11 cellular contexts compared by ENCODE assay signal in genomic region chr2:192146069-192147006, GRCh38. TPM values are rescaled to one million over a fixed set of nuclear protein-coding genes. Genes with fewer than 3 reads are reported as not detected.
DNase-seq lines count a peak whose midpoint lies in the region; ATAC-seq and TF ChIP-seq lines count a peak whose summit lies in the region.
"Had no signal": no experiment of that assay in that cellular context is flagged by ENCODE, and none has a peak within 500 bp of the region (broad histone marks: within the 10 kb centered on the region; RNA-seq: fewer than 3 reads in every experiment).

No MANE protein-coding gene starts in this region.

- intact Hi-C loops in A673 (cut with micrococcal nuclease; ENCODE audit: unreplicated experiment), result no loop called here
- intact Hi-C loops in HCT116 (cut with micrococcal nuclease), result no loop called here

- no peaks in the 10 kb centered on the region for H3K79me2 ChIP-seq in HCT116 (ENCODE audit: insufficient read depth, low read length)

- no peaks in the 10 kb centered on the region for H3K9me3 ChIP-seq in A673 (ENCODE audit: low read depth, low read length, poor library complexity, severe bottlenecking)
- H3K9me3 ChIP-seq in HCT116 (ENCODE audit: control insufficient read depth in 1 of 2, insufficient read depth in 1 of 2, low read depth in 1 of 2, low read length in 2 of 2), result no peaks in the 10 kb centered on the region

- H3K4me3 ChIP-seq in A673 (ENCODE audit: low read depth, low read length, poor library complexity, severe bottlenecking) (no peak overlapping the region), HCT116 (replicated peaks in 1 of 2; ENCODE audit: low read depth in 1 of 2, low read length in 2 of 2) (no peak overlapping the region)

- H3K4me2 ChIP-seq in HCT116 (ENCODE audit: low read length), result no peak overlapping the region

- TF ChIP-seq CTCF in A673 (conservative IDR thresholded peaks at IDR 0.05; ENCODE audit: low read depth, low read length), result no peak
- TF ChIP-seq CTCF in HCT116 (IDR thresholded peaks at IDR 0.05 in 2 of 3, conservative IDR thresholded peaks at IDR 0.05 in 1 of 3; ENCODE audit: borderline replicate concordance in 1 of 3, insufficient read depth in 1 of 3, low read depth in 2 of 3, low read length in 2 of 3), result no peak

- H3K27ac ChIP-seq in A673 (ENCODE audit: low read depth, low read length, poor library complexity, severe bottlenecking) (peak overlapping the region; percentile 25), HCT116 (ENCODE audit: low read depth, low read length) (no peak overlapping the region)

- POLR2A ChIA-PET in A673 (lab: Charles Lee; ENCODE audit: low non-redundant PET), result no interaction called here
- POLR2A ChIA-PET in HCT116 (lab: Charles Lee), result no interaction called here

- H3K4me1 ChIP-seq in A673 (ENCODE audit: insufficient read depth, low read length, poor library complexity, severe bottlenecking) (peaks cover 37% of the 10 kb centered on the region), HCT116 (ENCODE audit: control insufficient read depth in 1 of 2, insufficient read depth in 2 of 2, low read length in 2 of 2) (no peaks in the 10 kb centered on the region; a peak in 1 of 4 replicates)

- no peak overlapping the region for H3K9ac ChIP-seq in HCT116 (ENCODE audit: low read length)

- H4K20me1 ChIP-seq in HCT116 (ENCODE audit: insufficient read depth), result no peaks in the 10 kb centered on the region

- no peak for ATAC-seq in HCT116
- ATAC-seq in HG03025 (IDR thresholded peaks at IDR 0.05; ENCODE audit: low FRiP score, unreplicated experiment), result no peak
- no peak for ATAC-seq in GM21737 (IDR thresholded peaks at IDR 0.05; ENCODE audit: unreplicated experiment)
- ATAC-seq in GM19395 (IDR thresholded peaks at IDR 0.05; ENCODE audit: unreplicated experiment), result no peak

- peak overlapping the region; percentile 72 for H2AFZ ChIP-seq in HCT116 (ENCODE audit: low read depth, low read length, poor library complexity, severe bottlenecking)

- H3K27me3 ChIP-seq in A673 (replicated peaks; ENCODE audit: insufficient read depth, low read depth, low read length, poor library complexity) (no peaks in the 10 kb centered on the region), HCT116 (ENCODE audit: insufficient read depth, low read length) (no peaks in the 10 kb centered on the region)

- TF ChIP-seq POLR2A in HCT116 (IDR thresholded peaks at IDR 0.05; ENCODE audit: borderline replicate concordance, extremely low read depth, insufficient read depth, insufficient read length), result no peak

- no TSS peak for BruUV-seq in A673 (replicated peaks; lab: Mats Ljungman, UMichigan)
- BruUV-seq in HCT116 (replicated peaks; lab: Mats Ljungman, UMichigan), result no TSS peak

- peak; percentile 65 for DNase-seq in A673 (ENCODE audit: low spot score)
- no peak for DNase-seq in HCT116 (ENCODE audit: low read depth, low spot score)
- DNase-seq in astrocyte of the hippocampus (ENCODE audit: low read depth, low spot score), result peak; percentile 68
- peak; percentile 61 for DNase-seq in glomerular visceral epithelial cell (ENCODE audit: extremely low spot score)
- DNase-seq in SHP77 (lab: John Stamatoyannopoulos, UW), result no peak
- DNase-seq: activated effector memory CD4-positive, alpha-beta T cell treated with anti-CD3 and anti-CD28 coated beads, Interleukin-2, amount 50 U/mL, for 16 hours; C1 segment of cervical spinal cord; NCI-H2029 treated with DMSO at 0.1 percent for 48 hours had no signal

- RAD21 ChIA-PET in HCT116 (lab: Charles Lee; ENCODE audit: low non-redundant PET in 1 of 2, low total read pairs in 2 of 2, uncharacterized antibody in 2 of 2, unreplicated experiment in 2 of 2), result no interaction called here

- no peak for TF ChIP-seq RAD21 in HCT116 (IDR thresholded peaks at IDR 0.05; ENCODE audit: low read depth)

- CTCF ChIA-PET in A673 (lab: Charles Lee), result no interaction called here
- CTCF ChIA-PET in HCT116 (lab: Charles Lee), result interaction anchor here (1.1 to 2.5 kb wide), 3 partner anchors 16 to 334 kb away, joined by 3 to 14 read pairs (median 7); no protein-coding TSS in a partner anchor

- no peaks in the 10 kb centered on the region for H3K36me3 ChIP-seq in A673 (ENCODE audit: insufficient read depth, low read length, poor library complexity, severe bottlenecking)
- H3K36me3 ChIP-seq in HCT116 (ENCODE audit: control insufficient read depth in 1 of 2, insufficient read depth in 2 of 2, low read length in 2 of 2), result no peaks in the 10 kb centered on the region

- H3K9me2 ChIP-seq in HCT116 (ENCODE audit: insufficient read depth), result no peaks in the 10 kb centered on the region

TF ChIP-seq in HCT116, 20 proteins besides CTCF, POLR2A, EP300 and RAD21:
- 0 out of 2 replicates have a peak, but pooled peaks have one; percentile 18 for TF ChIP-seq FOSL1 (IDR thresholded peaks at IDR 0.05; ENCODE audit: low read depth)
- no peak for TF ChIP-seq EZH2phosphoT487 (IDR thresholded peaks at IDR 0.05; ENCODE audit: borderline replicate concordance)
- TF ChIP-seq SRF (IDR thresholded peaks at IDR 0.05; ENCODE audit: low read depth), result no peak

RNA-seq across cellular contexts. Expression of gene TMEFF2, which starts 48.4 kb away (rescaled TPM):
- 6.0 and 7.0 TPM in 2 replicates for total RNA-seq in A673 (2021)
- total RNA-seq in HCT116 (2021; ENCODE audit: unreplicated experiment), result not detected
- not detected in 2 replicates for polyA plus RNA-seq in HCT116 (2012)

Comparison
In these comparisons a context has a peak if more than half of its experiments do, and no peak if none do; other contexts are left out.
1. DNase-seq: peak in A673 (single experiment), astrocyte of the hippocampus (single experiment) and glomerular visceral epithelial cell (single experiment); none in HCT116 (single experiment) and SHP77 (0 of 2).